ENCODE assay signal across 9 cellular contexts in the genomic region with DNA sequence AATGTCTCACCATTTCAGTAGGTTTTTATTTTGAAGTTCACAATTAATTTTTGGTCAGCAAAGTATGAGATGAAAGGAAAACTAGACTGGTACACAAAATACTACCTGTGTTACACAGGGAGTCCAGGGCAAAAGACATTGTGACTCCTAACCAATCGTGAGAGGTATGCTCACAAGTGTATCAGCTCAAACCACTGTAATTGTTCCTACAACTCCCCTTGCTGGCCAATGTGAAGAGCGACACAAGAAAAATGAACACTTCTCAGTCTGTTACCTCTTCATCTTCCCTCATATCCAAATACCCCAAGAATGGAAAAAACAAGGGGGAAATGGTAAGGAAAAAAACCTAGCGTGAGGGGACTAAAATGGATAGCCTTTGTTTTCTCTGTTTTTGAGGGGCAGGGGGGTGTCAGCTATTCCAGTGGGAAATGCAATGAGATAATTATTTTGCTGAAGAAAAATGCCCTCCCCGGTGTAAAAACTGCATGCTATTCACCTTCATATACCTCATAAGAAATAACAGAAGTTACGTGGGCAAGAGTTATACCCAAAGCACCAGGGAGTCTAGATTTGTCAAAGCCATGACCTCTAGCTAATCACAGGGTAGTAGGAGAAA. TPM values are rescaled to one million over a fixed set of nuclear protein-coding genes. Genes with fewer than 3 reads are reported as not detected.
DNase-seq lines count a peak whose midpoint lies in the region; TF ChIP-seq lines count a peak whose summit lies in the region.
"Had no signal": no experiment of that assay in that cellular context is flagged by ENCODE, and none has a peak within 500 bp of the region (broad histone marks: within the 10 kb centered on the region; RNA-seq: fewer than 3 reads in every experiment).

No MANE protein-coding gene starts in this region.

- DNase-seq in NCI-H748 (lab: John Stamatoyannopoulos, UW; ENCODE audit: unreplicated experiment) = peak; percentile 73
- no peak for DNase-seq in NCI-H748 treated with DMSO at 0.1 percent for 48 hours (lab: John Stamatoyannopoulos, UW)
- DNase-seq in GM23248 = peak; percentile 63
- peak; percentile 58 for DNase-seq in LNCaP clone FGC (ENCODE audit: low read depth)
- DNase-seq in SK-MEL-5 (ENCODE audit: low read depth, low spot score) = peak; percentile 74
- no peak for DNase-seq in left ventricle myocardium inferior
- no peak for DNase-seq in suprapubic skin (ENCODE audit: low spot score in 2 of 2)
- no peak for DNase-seq in hypothalamus (lab: John Stamatoyannopoulos, UW)

- H2AFZ ChIP-seq in GM23248 = no peak overlapping the region

- H3K9me3 ChIP-seq in GM23248 (ENCODE audit: low read depth) (no peaks in the 10 kb centered on the region), left ventricle myocardium inferior (replicated peaks) (no peaks in the 10 kb centered on the region), suprapubic skin (no peaks in the 10 kb centered on the region)
- H3K9me3 ChIP-seq: BLaER1 treated with 17β-estradiol and CSF1 and Interleukin-3, amounts not matched to agents 10 nM and 100 nM had no signal

- H3K79me2 ChIP-seq in GM23248 (ENCODE audit: insufficient read depth) = no peaks in the 10 kb centered on the region

- in situ Hi-C loops in GM23248 (cut with MboI) (loop anchor here (25.0 kb wide), 1 partner anchor 557 kb away; no protein-coding TSS in a partner anchor), SK-MEL-5 (cut with HindIII; ENCODE audit: low pct_unique_long_range_greater_than_20kb, low sequenced_read_pairs) (no loop called here)

- H3K27ac ChIP-seq in GM23248 = no peak overlapping the region
- H3K27ac ChIP-seq in left ventricle myocardium inferior (replicated peaks) = no peak overlapping the region
- no peak overlapping the region for H3K27ac ChIP-seq in suprapubic skin

- H3K9ac ChIP-seq in GM23248 = no peak overlapping the region

- TF ChIP-seq CTCF in LNCaP clone FGC (IDR thresholded peaks at IDR 0.05; ENCODE audit: control insufficient read depth, extremely low read depth, insufficient read depth) = peak; percentile 91
- TF ChIP-seq CTCF in left ventricle myocardium inferior (IDR thresholded peaks at IDR 0.05; ENCODE audit: borderline replicate concordance) = peak; percentile 22
- peak; percentile 23 to 32 for TF ChIP-seq CTCF in suprapubic skin (IDR thresholded peaks at IDR 0.05)

- H4K20me1 ChIP-seq in GM23248 (ENCODE audit: insufficient read depth) = no peaks in the 10 kb centered on the region
- H4K20me1 ChIP-seq: BLaER1 treated with 17β-estradiol and CSF1 and Interleukin-3, amounts not matched to agents 10 nM and 100 nM had no signal

- H3K27me3 ChIP-seq in GM23248 (replicated peaks; ENCODE audit: insufficient read depth) (no peaks in the 10 kb centered on the region; the same call in 1 of the 2 replicates), left ventricle myocardium inferior (ENCODE audit: low read depth) (peaks cover 53% of the 10 kb centered on the region), suprapubic skin (no peaks in the 10 kb centered on the region)
- H3K27me3 ChIP-seq: BLaER1 treated with 17β-estradiol and CSF1 and Interleukin-3, amounts not matched to agents 10 nM and 100 nM had no signal

- H3F3A ChIP-seq in GM23248 (ENCODE audit: insufficient read depth) = no peaks in the 10 kb centered on the region

- TF ChIP-seq POLR2A in suprapubic skin (IDR thresholded peaks at IDR 0.05) = no peak

- no peak overlapping the region for H3K4me2 ChIP-seq in GM23248 (ENCODE audit: unreplicated experiment)

- H3K4me3 ChIP-seq in GM23248 (no peak overlapping the region), LNCaP clone FGC (ENCODE audit: low read depth, low read length) (no peak overlapping the region), left ventricle myocardium inferior (no peak overlapping the region), suprapubic skin (no peak overlapping the region)
- H3K4me3 ChIP-seq: BLaER1 treated with 17β-estradiol and CSF1 and Interleukin-3, amounts not matched to agents 10 nM and 100 nM had no signal

- no peak for TF ChIP-seq EP300 in suprapubic skin (IDR thresholded peaks at IDR 0.05)

- no peaks in the 10 kb centered on the region for H3K36me3 ChIP-seq in GM23248 (ENCODE audit: low read depth)
- no peaks in the 10 kb centered on the region for H3K36me3 ChIP-seq in left ventricle myocardium inferior
- H3K36me3 ChIP-seq in suprapubic skin = no peaks in the 10 kb centered on the region
- H3K36me3 ChIP-seq: BLaER1 treated with 17β-estradiol and CSF1 and Interleukin-3, amounts not matched to agents 10 nM and 100 nM had no signal

- 39 to 49% methylated on average over 5 of the region's 5 CpGs for WGBS in GM23248 (ENCODE audit: low coverage in 1 of 2, low lambda C conversion rate in 2 of 2, missing lambda C conversion rate in 2 of 2), 2 experiments
- WGBS in suprapubic skin = 45% methylated on average over 5 of the region's 5 CpGs

- intact Hi-C loops in left ventricle myocardium inferior (cut with micrococcal nuclease) = no loop called here

- H3K4me1 ChIP-seq in GM23248 (ENCODE audit: insufficient read depth) = no peaks in the 10 kb centered on the region
- H3K4me1 ChIP-seq in left ventricle myocardium inferior = no peaks in the 10 kb centered on the region
- H3K4me1 ChIP-seq in suprapubic skin = peaks cover 10% of the 10 kb centered on the region

- H3K9me2 ChIP-seq in GM23248 (ENCODE audit: insufficient read depth) = no peaks in the 10 kb centered on the region

RNA-seq across cellular contexts. Expression of a gene that starts 30.6 kb away (rescaled TPM):
- not detected in 2 replicates for total RNA-seq in GM23248 (2014; rRNA removed; shearing (Covaris generic))
- 0.05 and 0.10 TPM in 2 replicates for polyA plus RNA-seq in GM23248 (2016; fragmentation: Nextera tagmentation; extraction: Ambion mirVana)
- total RNA-seq in SK-MEL-5 (2014; rRNA removed; shearing (Covaris generic)) = not detected in 2 replicates
- not detected in 2 replicates for polyA plus RNA-seq in SK-MEL-5 (2015; cell fraction: cytosol; rRNA removed)
- polyA plus RNA-seq in SK-MEL-5 (2015; cell fraction: nucleus; rRNA removed) = not detected in 2 replicates
- 0.91 TPM for total RNA-seq in left ventricle myocardium inferior
- 10 to 100 TPM in 1 of 4 donors, 1 to 10 TPM in 3; 1.3 to 13.4 (median 3.4) TPM for total RNA-seq in suprapubic skin

Comparison
In these comparisons a context has a peak if more than half of its experiments do, and no peak if none do; other contexts are left out.
1. DNase-seq: peak in NCI-H748 (single experiment), GM23248 (single experiment), LNCaP clone FGC (single experiment) and SK-MEL-5 (single experiment); none in NCI-H748 treated with DMSO at 0.1 percent for 48 hours (single experiment), left ventricle myocardium inferior (single experiment), suprapubic skin (0 of 2) and hypothalamus (0 of 51).
2. CTCF ChIP-seq: peak in every context shown above with its lines; median percentile 91 in LNCaP clone FGC; 28 in suprapubic skin; 22 in left ventricle myocardium inferior.